2 cellular contexts compared by ENCODE assay signal in genomic region chr1:48227165-48228013, GRCh38.
TF ChIP-seq lines count a peak whose summit lies in the region.

No MANE protein-coding gene starts in this region.

TF ChIP-seq in IMR-90, 13 proteins besides CTCF, POLR2A, EP300 and RAD21:
- TF ChIP-seq MAFK (IDR thresholded peaks at IDR 0.05; ENCODE audit: low read depth, low read length) (no peak), CEBPB (IDR thresholded peaks at IDR 0.05; ENCODE audit: low read depth, low read length) (no peak), MXI1 (IDR thresholded peaks at IDR 0.05; ENCODE audit: borderline replicate concordance, low read depth, low read length) (no peak), ELK1 (IDR thresholded peaks at IDR 0.05; ENCODE audit: borderline replicate concordance, low read depth, low read length) (no peak), RCOR1 (IDR thresholded peaks at IDR 0.05; ENCODE audit: insufficient replicate concordance, low read length) (no peak), MAZ (IDR thresholded peaks at IDR 0.05; ENCODE audit: borderline replicate concordance, low read depth, low read length) (no peak), SMC3 (IDR thresholded peaks at IDR 0.05; ENCODE audit: low read depth, low read length) (no peak), USF2 (IDR thresholded peaks at IDR 0.05; ENCODE audit: low read depth, low read length) (no peak), BHLHE40 (IDR thresholded peaks at IDR 0.05; ENCODE audit: low read depth, low read length) (no peak), CHD1 (IDR thresholded peaks at IDR 0.05; ENCODE audit: low read depth, low read length) (no peak), FOS (IDR thresholded peaks at IDR 0.05; ENCODE audit: low read depth, low read length) (no peak), NFE2L2 (IDR thresholded peaks at IDR 0.05; ENCODE audit: low read depth, low read length) (no peak), RFX5 (IDR thresholded peaks at IDR 0.05; ENCODE audit: low read depth, low read length) (no peak)

TF ChIP-seq in GM12878, 131 proteins besides CTCF, POLR2A, EP300 and RAD21:
- peak; percentile 16; the same call in 1 of the 2 replicates for TF ChIP-seq SPI1 (IDR thresholded peaks at IDR 0.05; ENCODE audit: borderline replicate concordance, insufficient read depth, low read depth, low read length)
- TF ChIP-seq BCL3 (IDR thresholded peaks at IDR 0.05; ENCODE audit: borderline replicate concordance, insufficient read depth, low read depth, low read length, poor library complexity, severe bottlenecking): peak; percentile 95
- no peak for TF ChIP-seq SUPT20H (IDR thresholded peaks at IDR 0.05; ENCODE audit: borderline replicate concordance, control insufficient read depth, low read depth, low read length)
- peak; percentile 51 for TF ChIP-seq PBX3 (IDR thresholded peaks at IDR 0.05; ENCODE audit: insufficient replicate concordance, low read depth, low read length)
- peak in 1 of 2 experiments; percentile 36; a peak in 1 of 4 replicates for TF ChIP-seq ETV6 (conservative IDR thresholded peaks at IDR 0.05 in 1 of 2, IDR thresholded peaks at IDR 0.05 in 1 of 2; ENCODE audit: borderline replicate concordance in 1 of 2, low read depth in 1 of 2)
